10 cellular contexts compared by ENCODE assay signal in genomic region chr10:6195376-6195775, GRCh38. TPM values are rescaled to one million over a fixed set of nuclear protein-coding genes. Genes with fewer than 3 reads are reported as not detected.
DNase-seq lines count a peak whose midpoint lies in the region; ATAC-seq and TF ChIP-seq lines count a peak whose summit lies in the region.
"Had no signal": no experiment of that assay in that cellular context is flagged by ENCODE, and none has a peak within 500 bp of the region (broad histone marks: within the 10 kb centered on the region; RNA-seq: fewer than 3 reads in every experiment).

No MANE protein-coding gene starts in this region.

- no peaks in the 10 kb centered on the region for H3K36me3 ChIP-seq in psoas muscle (ENCODE audit: insufficient read depth in 1 of 2, low read depth in 1 of 2)

- H3K27me3 ChIP-seq in psoas muscle (ENCODE audit: insufficient read depth in 3 of 3, low read length in 2 of 3) = no peaks in the 10 kb centered on the region

- H3K9me3 ChIP-seq in psoas muscle = no peaks in the 10 kb centered on the region

- peak; percentile 51 for DNase-seq in AG08395 (ENCODE audit: low spot score)
- peak; percentile 72 for DNase-seq in M059J (ENCODE audit: low read depth)
- no peak for DNase-seq in coronary artery (ENCODE audit: low spot score)
- DNase-seq in psoas muscle = peak in 1 of 2 donors; percentile 23
- DNase-seq in SKM-1 (lab: John Stamatoyannopoulos, UW; ENCODE audit: unreplicated experiment) = no peak
- no peak for DNase-seq in MV-4-11 (lab: John Stamatoyannopoulos, UW)
- DNase-seq: naive B cell, NCI-H187 had no signal

- intact Hi-C loops in psoas muscle (cut with DNase I) = no loop called here

- peak overlapping the region; percentile 47 for H3K4me3 ChIP-seq in coronary artery
- H3K4me3 ChIP-seq in psoas muscle = no peak overlapping the region

- H3K27ac ChIP-seq in coronary artery (peak overlapping the region; percentile 87 to 97), psoas muscle (peak overlapping the region; percentile 92)

- peaks cover 62% of the 10 kb centered on the region for H3K4me1 ChIP-seq in psoas muscle

- no peak for TF ChIP-seq CTCF in coronary artery (IDR thresholded peaks at IDR 0.05)
- no peak for TF ChIP-seq CTCF in psoas muscle (IDR thresholded peaks at IDR 0.05)

- no peak for ATAC-seq in psoas muscle
- ATAC-seq in HG03442 (IDR thresholded peaks at IDR 0.05; ENCODE audit: unreplicated experiment) = no peak
- ATAC-seq in HG03432 (IDR thresholded peaks at IDR 0.05; ENCODE audit: unreplicated experiment) = no peak

- 75 to 85% (median 78%) methylated on average over 6 of the region's 6 CpGs for WGBS in psoas muscle, 3 donors

RNA-seq across cellular contexts. Expression of gene PFKFB3, which starts 7.4 kb away (rescaled TPM):
- total RNA-seq in M059J (2014; rRNA removed; shearing (Covaris generic)) = 20.3 and 23.4 TPM in 2 replicates
- total RNA-seq in psoas muscle = 100 to 1,000 TPM in 3 of 4 donors, 10 to 100 TPM in 1; 25.4 to 225 (median 148) TPM
- 100 to 1,000 TPM in 2 of 3 donors, 10 to 100 TPM in 1; 26.7 to 704 (median 448) TPM for polyA plus RNA-seq in psoas muscle

Comparison
In these comparisons a context has a peak if more than half of its experiments do, and no peak if none do; other contexts are left out.
1. DNase-seq: peak in AG08395 (single experiment) and M059J (single experiment); none in coronary artery (single experiment), SKM-1 (single experiment) and MV-4-11 (single experiment).